1 cellular context compared by ENCODE assay signal in the genomic region with DNA sequence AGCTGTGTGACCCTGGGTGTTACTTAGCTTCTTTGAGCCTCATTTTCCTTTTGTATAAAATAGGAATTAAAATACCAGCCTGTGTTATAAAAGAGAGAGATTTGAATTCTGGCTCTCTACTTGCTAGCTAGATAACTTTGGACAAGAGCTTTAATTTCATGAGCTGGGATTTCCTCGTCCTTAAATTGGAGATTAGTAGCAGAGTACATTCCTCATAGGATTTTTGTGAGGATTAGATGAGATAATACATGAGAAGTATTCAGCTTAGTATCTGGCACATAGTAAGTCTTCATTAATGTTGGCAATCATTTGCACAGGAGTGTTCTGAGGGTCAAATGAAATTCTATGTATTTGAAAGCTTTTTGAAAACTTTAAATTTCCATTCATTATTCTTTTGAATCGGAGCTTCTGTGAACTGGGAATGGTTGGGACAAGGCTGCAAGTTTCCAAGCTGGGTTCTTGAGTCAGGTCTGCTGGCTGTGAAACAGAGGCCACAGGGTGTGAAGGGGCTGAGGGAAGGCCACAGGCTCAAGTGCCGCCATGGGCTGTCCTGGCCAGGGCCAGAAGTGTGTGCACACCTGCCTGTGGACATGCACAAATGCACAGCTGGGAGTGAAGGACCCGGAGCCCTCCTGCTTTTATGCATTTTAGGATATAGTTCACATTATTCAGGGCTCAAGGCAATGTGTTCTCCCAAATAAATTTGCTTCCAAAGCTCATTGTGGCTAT.
TF ChIP-seq lines count a peak whose summit lies in the region.

No MANE protein-coding gene starts in this region.

TF ChIP-seq in endothelial cell of umbilical vein, 7 proteins besides CTCF, POLR2A, EP300 and RAD21 (continued from another document):
- TF ChIP-seq MAX (IDR thresholded peaks at IDR 0.05; ENCODE audit: insufficient read depth, insufficient read length), result no peak
- TF ChIP-seq POLR2AphosphoS5 (IDR thresholded peaks at IDR 0.05; ENCODE audit: insufficient read depth, low read depth, low read length), result no peak
- TF ChIP-seq JUN (IDR thresholded peaks at IDR 0.05; ENCODE audit: borderline replicate concordance, insufficient read depth, insufficient read length, low read depth), result no peak
